In the genomic region with DNA sequence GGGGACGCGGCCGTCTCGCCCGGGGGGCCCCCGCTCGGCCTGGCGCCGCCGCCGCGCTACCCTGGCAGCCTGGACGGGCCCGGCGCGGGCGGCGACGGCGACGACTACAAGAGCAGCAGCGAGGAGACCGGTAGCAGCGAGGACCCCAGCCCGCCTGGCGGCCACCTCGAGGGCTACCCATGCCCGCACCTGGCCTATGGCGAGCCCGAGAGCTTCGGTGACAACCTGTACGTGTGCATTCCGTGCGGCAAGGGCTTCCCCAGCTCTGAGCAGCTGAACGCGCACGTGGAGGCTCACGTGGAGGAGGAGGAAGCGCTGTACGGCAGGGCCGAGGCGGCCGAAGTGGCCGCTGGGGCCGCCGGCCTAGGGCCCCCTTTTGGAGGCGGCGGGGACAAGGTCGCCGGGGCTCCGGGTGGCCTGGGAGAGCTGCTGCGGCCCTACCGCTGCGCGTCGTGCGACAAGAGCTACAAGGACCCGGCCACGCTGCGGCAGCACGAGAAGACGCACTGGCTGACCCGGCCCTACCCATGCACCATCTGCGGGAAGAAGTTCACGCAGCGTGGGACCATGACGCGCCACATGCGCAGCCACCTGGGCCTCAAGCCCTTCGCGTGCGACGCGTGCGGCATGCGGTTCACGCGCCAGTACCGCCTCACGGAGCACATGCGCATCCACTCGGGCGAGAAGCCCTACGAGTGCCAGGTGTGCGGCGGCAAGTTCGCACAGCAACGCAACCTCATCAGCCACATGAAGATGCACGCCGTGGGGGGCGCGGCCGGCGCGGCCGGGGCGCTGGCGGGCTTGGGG, we compare ENCODE assay signal across 9 cellular contexts. TPM values are rescaled to one million over a fixed set of nuclear protein-coding genes. Genes with fewer than 3 reads are reported as not detected.
DNase-seq lines count a peak whose midpoint lies in the region; ATAC-seq and TF ChIP-seq lines count a peak whose summit lies in the region.
"Had no signal": no experiment of that assay in that cellular context is flagged by ENCODE, and none has a peak within 500 bp of the region (broad histone marks: within the 10 kb centered on the region; RNA-seq: fewer than 3 reads in every experiment).

No MANE protein-coding gene starts in this region.

- peak overlapping the region; percentile 92 for H2AK5ac ChIP-seq in IMR-90 (ENCODE audit: low read depth, low read length)

- peak overlapping the region; percentile 85 for H4K5ac ChIP-seq in IMR-90 (ENCODE audit: low read depth, low read length)

- H3K9me3 ChIP-seq in CD8-positive, alpha-beta T cell (ENCODE audit: low read length), result no peaks in the 10 kb centered on the region
- H3K9me3 ChIP-seq in IMR-90 (ENCODE audit: control insufficient read depth, insufficient read depth, low read length) (no peaks in the 10 kb centered on the region), esophagus (ENCODE audit: control insufficient read depth in 2 of 2, insufficient read depth in 1 of 2, low read depth in 1 of 2, low read length in 1 of 2) (no peaks in the 10 kb centered on the region)

- H4K20me1 ChIP-seq in IMR-90 (ENCODE audit: insufficient read depth, low read length), result peaks cover 30% of the 10 kb centered on the region

- peaks cover 26% of the 10 kb centered on the region for H3K36me3 Mint-ChIP-seq in CD8-positive, alpha-beta T cell

- POLR2A ChIA-PET in CD8-positive, alpha-beta T cell (lab: Charles Lee), result interaction anchor here (1.3 to 1.6 kb wide), 3 partner anchors 31 to 202 kb away, joined by 3 to 5 read pairs (median 5); no protein-coding TSS in a partner anchor
- POLR2A ChIA-PET in IMR-90 (lab: Charles Lee; ENCODE audit: unreplicated experiment), result no interaction called here

- no peak overlapping the region for H3K27ac Mint-ChIP-seq in CD8-positive, alpha-beta T cell

- no peak overlapping the region for H3K4me3 ChIP-seq in CD8-positive, alpha-beta T cell (ENCODE audit: low read depth, low read length)
- H3K4me3 ChIP-seq in IMR-90 (ENCODE audit: insufficient read depth, low read depth, low read length) (peak overlapping the region; percentile 75), esophagus (ENCODE audit: low read depth in 1 of 2, low read length in 2 of 2) (peak overlapping the region; percentile 28 to 53)

- peak overlapping the region; percentile 43; the same call in 1 of the 2 replicates for H3K56ac ChIP-seq in IMR-90 (ENCODE audit: extremely low read depth, insufficient read depth, low read length)

- no TSS peak for BruUV-seq in IMR-90 (replicated peaks; lab: Mats Ljungman, UMichigan)

- peak overlapping the region; percentile 53; the same call in 1 of the 2 replicates for H3K18ac ChIP-seq in IMR-90 (ENCODE audit: low read depth, low read length)

- in situ Hi-C loops in IMR-90 (cut with MboI; ENCODE audit: low sequenced_read_pairs), result no loop called here

- H3K4me1 Mint-ChIP-seq in CD8-positive, alpha-beta T cell (ENCODE audit: low read depth), result peaks cover 26% of the 10 kb centered on the region

- ATAC-seq in CD8-positive, alpha-beta T cell, result no peak
- ATAC-seq in IMR-90 (ENCODE audit: low read depth), result no peak
- no peak for ATAC-seq in GM18909 (IDR thresholded peaks at IDR 0.05; ENCODE audit: poor library complexity, unreplicated experiment)

- dilution Hi-C loops in IMR-90 (cut with HindIII; ENCODE audit: low sequenced_read_pairs, unreplicated experiment), result no loop called here

- H2BK5ac ChIP-seq in IMR-90 (ENCODE audit: low read depth, low read length, poor library complexity, severe bottlenecking), result peak overlapping the region; percentile 95

- no peak for TF ChIP-seq RAD21 in IMR-90 (IDR thresholded peaks at IDR 0.05; ENCODE audit: low read length)

- peak overlapping the region; percentile 84 for H3K9ac ChIP-seq in IMR-90 (ENCODE audit: low read depth, low read length)

- no peak overlapping the region for H2BK20ac ChIP-seq in IMR-90 (ENCODE audit: low read depth, low read length)

- H2BK15ac ChIP-seq in IMR-90 (ENCODE audit: low read depth, low read length), result no peak overlapping the region; the same call in 2 of the 3 replicates

- peak overlapping the region; percentile 90 for H3K23ac ChIP-seq in IMR-90 (ENCODE audit: low read depth, low read length)

- peak overlapping the region; percentile 71 for H2BK120ac ChIP-seq in IMR-90 (ENCODE audit: low read depth, low read length)

- TF ChIP-seq CTCF in CD8-positive, alpha-beta T cell (IDR thresholded peaks at IDR 0.05), result no peak
- no peak for TF ChIP-seq CTCF in IMR-90 (conservative IDR thresholded peaks at IDR 0.05; ENCODE audit: low read depth, low read length)
- no peak for TF ChIP-seq CTCF in GM10266 (IDR thresholded peaks at IDR 0.05; ENCODE audit: control insufficient read depth, insufficient read depth, low read depth, missing control alignments)

- peak overlapping the region; percentile 15 for H3K4me3 Mint-ChIP-seq in CD8-positive, alpha-beta T cell
- H3K4me3 Mint-ChIP-seq: central memory CD8-positive, alpha-beta T cell had no signal

- intact Hi-C loops in CD8-positive, alpha-beta T cell (cut with DNase I, micrococcal nuclease), result loop anchor here in 1 of 2 experiments (5.0 kb wide), 1 partner anchor 109 kb away; no protein-coding TSS in a partner anchor
- intact Hi-C loops in IMR-90 (cut with micrococcal nuclease) (no loop called here), posterior vena cava (cut with DNase I) (loop anchor here in 1 of 2 donors (5.0 kb wide), 1 partner anchor 34 kb away; no protein-coding TSS in a partner anchor)

- no peak overlapping the region for H3K27ac ChIP-seq in CD8-positive, alpha-beta T cell (ENCODE audit: low read depth, low read length)
- H3K27ac ChIP-seq in IMR-90 (ENCODE audit: insufficient read depth, low read length) (peak overlapping the region; percentile 98), esophagus (ENCODE audit: low read depth in 2 of 2, low read length in 1 of 2) (peak overlapping the region; percentile 46 to 69)

- H2AFZ ChIP-seq in IMR-90 (replicated peaks; ENCODE audit: low read length, poor library complexity), result peak overlapping the region; percentile 77

- H3K9me3 Mint-ChIP-seq in CD8-positive, alpha-beta T cell, result no peaks in the 10 kb centered on the region
- H3K9me3 Mint-ChIP-seq: central memory CD8-positive, alpha-beta T cell had no signal

- H3K27me3 ChIP-seq in CD8-positive, alpha-beta T cell (ENCODE audit: insufficient read depth, low read length), result no peaks in the 10 kb centered on the region
- no peaks in the 10 kb centered on the region for H3K27me3 ChIP-seq in IMR-90 (ENCODE audit: control insufficient read depth, insufficient read depth, low read length)
- H3K27me3 ChIP-seq in esophagus (ENCODE audit: control insufficient read depth in 1 of 2, insufficient read depth in 2 of 2, low read length in 2 of 2), result no peaks in the 10 kb centered on the region

- CTCF ChIA-PET in CD8-positive, alpha-beta T cell (lab: Charles Lee), result interaction anchor here (0.7 to 8.5 kb wide), 27 partner anchors 8 to 408 kb away, joined by 3 to 240 read pairs (median 4); a partner anchor contains a TSS
- CTCF ChIA-PET in IMR-90 (lab: Yijun Ruan, JAX), result interaction anchor here (0.7 to 6.3 kb wide), 8 partner anchors 10 to 225 kb away, joined by 3 to 57 read pairs (median 4); no protein-coding TSS in a partner anchor

- peak overlapping the region; percentile 82 for H3K4me2 ChIP-seq in IMR-90 (ENCODE audit: low read depth, low read length)

- H3K14ac ChIP-seq in IMR-90 (replicated peaks; ENCODE audit: low read depth, low read length), result peak overlapping the region; percentile 53

- H3K4me1 ChIP-seq in CD8-positive, alpha-beta T cell (ENCODE audit: insufficient read depth, low read length), result peaks cover 46% of the 10 kb centered on the region
- H3K4me1 ChIP-seq in IMR-90 (ENCODE audit: control insufficient read depth, insufficient read depth, low read length), result peaks cover 45% of the 10 kb centered on the region
- peaks cover 6 to 30% of the 10 kb centered on the region in 2 donors for H3K4me1 ChIP-seq in esophagus (ENCODE audit: control insufficient read depth in 2 of 2, insufficient read depth in 2 of 2, low read length in 1 of 2)

- peak overlapping the region; percentile 64 to 75 for H4K8ac ChIP-seq in IMR-90 (ENCODE audit: low read depth in 2 of 2, low read length in 2 of 2)

- WGBS in IMR-90 (ENCODE audit: extremely low coverage in 2 of 2, insufficient read length in 1 of 2), 2 experiments, result 39% methylated on average over 76 of the region's 98 CpGs; no CpG with 5 or more reads in 1 of the 2 experiments
- 29 to 45% methylated on average over 95 to 98 of the region's 98 CpGs for WGBS in esophagus, 2 donors

- peaks cover 5% of the 10 kb centered on the region for H3K36me3 ChIP-seq in CD8-positive, alpha-beta T cell (ENCODE audit: insufficient read depth, low read length)
- H3K36me3 ChIP-seq in IMR-90 (ENCODE audit: control insufficient read depth, insufficient read depth, low read length) (peaks cover 46% of the 10 kb centered on the region), esophagus (ENCODE audit: control insufficient read depth in 2 of 2, insufficient read depth in 2 of 2, low read length in 1 of 2) (peaks cover 5 to 16% of the 10 kb centered on the region in 2 donors)

- peaks cover 13 to 51% of the 10 kb centered on the region in 2 experiments for H3K79me1 ChIP-seq in IMR-90 (ENCODE audit: low read depth in 1 of 2, low read length in 2 of 2)

- peak overlapping the region; percentile 70; the same call in 1 of the 2 replicates for H4K91ac ChIP-seq in IMR-90 (ENCODE audit: insufficient read depth, low read depth, low read length)

- TF ChIP-seq POLR2A in IMR-90 (IDR thresholded peaks at IDR 0.05; ENCODE audit: low read depth, low read length), result no peak

- H2AK9ac ChIP-seq in IMR-90 (replicated peaks; ENCODE audit: low read depth, low read length, poor library complexity), result peak overlapping the region; percentile 68

- peaks cover 19% of the 10 kb centered on the region for H3K27me3 Mint-ChIP-seq in CD8-positive, alpha-beta T cell (ENCODE audit: low read depth)
- H3K27me3 Mint-ChIP-seq: central memory CD8-positive, alpha-beta T cell had no signal

- H3K9me1 ChIP-seq in IMR-90 (ENCODE audit: insufficient read depth, low read length), result 0 out of 2 replicates have a peak, but pooled peaks cover 7% of the 10 kb centered on the region

- peak overlapping the region; percentile 81 for H3K4ac ChIP-seq in IMR-90 (ENCODE audit: low read depth, low read length)

- DNase-seq in CD8-positive, alpha-beta T cell, result peak in 1 of 7 experiments; percentile 23
- peak; percentile 49 for DNase-seq in IMR-90
- peak; percentile 83 for DNase-seq in posterior vena cava (ENCODE audit: low spot score)
- DNase-seq in stimulated activated CD4-positive, alpha-beta T cell treated with anti-CD3 and anti-CD28 coated beads, Interleukin-15, amount 100 ng/mL, for 24 hours, result no peak
- DNase-seq in HuH-7 (ENCODE audit: low spot score), result no peak
- no peak for DNase-seq in GM10266 (ENCODE audit: extremely low spot score)

RNA-seq across cellular contexts. Expression of a gene that starts 3.0 kb away (rescaled TPM):
- total RNA-seq in CD8-positive, alpha-beta T cell, result 10 to 100 TPM; 12.1 to 13.0 TPM
- total RNA-seq in IMR-90 (2012; rRNA removed) (10.0 and 10.4 TPM in 2 replicates), posterior vena cava (10 to 100 TPM; 41.3 to 64.2 TPM)
- polyA plus RNA-seq in IMR-90 (2012; rRNA removed) (23.0 and 30.9 TPM in 2 replicates), esophagus (1 to 10 TPM; 1.4 to 1.6 TPM)
- polyA plus RNA-seq in IMR-90 (2012; cell fraction: cytosol; rRNA removed), result 17.8 and 60.2 TPM in 2 replicates
- polyA plus RNA-seq in IMR-90 (2012; cell fraction: nucleus; rRNA removed; ENCODE audit: low replicate concordance), result 69.0 and 122 TPM in 2 replicates

RNA-seq across cellular contexts. Expression of a gene that starts 16.1 kb away (rescaled TPM):
- 10 to 100 TPM; 38.7 to 48.2 TPM for total RNA-seq in CD8-positive, alpha-beta T cell
- 38.7 and 42.2 TPM in 2 replicates for total RNA-seq in IMR-90 (2012; rRNA removed)
- 46.9 and 52.6 TPM in 2 replicates for polyA plus RNA-seq in IMR-90 (2012; rRNA removed)
- polyA plus RNA-seq in IMR-90 (2012; cell fraction: cytosol; rRNA removed), result 40.4 and 50.0 TPM in 2 replicates
- 23.2 and 26.2 TPM in 2 replicates for polyA plus RNA-seq in IMR-90 (2012; cell fraction: nucleus; rRNA removed; ENCODE audit: low replicate concordance)
- polyA plus RNA-seq in esophagus, result 10 to 100 TPM; 38.4 to 55.6 TPM
- total RNA-seq in posterior vena cava, result 10 to 100 TPM; 17.4 to 21.2 TPM

RNA-seq across cellular contexts. Expression of a gene that starts 28.0 kb away (rescaled TPM):
- total RNA-seq in CD8-positive, alpha-beta T cell, result 100 to 1,000 TPM; 128 to 149 TPM
- 20.6 and 24.4 TPM in 2 replicates for total RNA-seq in IMR-90 (2012; rRNA removed)
- polyA plus RNA-seq in IMR-90 (2012; rRNA removed), result 49.9 and 51.9 TPM in 2 replicates
- polyA plus RNA-seq in IMR-90 (2012; cell fraction: cytosol; rRNA removed), result 31.8 and 38.7 TPM in 2 replicates
- 153 and 299 TPM in 2 replicates for polyA plus RNA-seq in IMR-90 (2012; cell fraction: nucleus; rRNA removed; ENCODE audit: low replicate concordance)
- 10 to 100 TPM; 18.8 to 21.0 TPM for polyA plus RNA-seq in esophagus
- total RNA-seq in posterior vena cava, result 10 to 100 TPM; 26.5 to 27.9 TPM

RNA-seq across cellular contexts. Expression of a gene that starts 32.8 kb away (rescaled TPM):
- total RNA-seq in CD8-positive, alpha-beta T cell, result not detected
- total RNA-seq in IMR-90 (2012; rRNA removed) (under 0.01 TPM in 2 replicates), posterior vena cava (1 to 10 TPM; 1.3 to 4.3 TPM)
- polyA plus RNA-seq in IMR-90 (2012; rRNA removed) (0.03 and 0.04 TPM in 2 replicates), esophagus (1 to 10 TPM in 1 of 2 donors, under 1 TPM in 1; 0.89 to 2.0 TPM)
- polyA plus RNA-seq in IMR-90 (2012; cell fraction: cytosol; rRNA removed), result 0.07 TPM in 1 of 2 replicates, not detected in the other
- polyA plus RNA-seq in IMR-90 (2012; cell fraction: nucleus; rRNA removed; ENCODE audit: low replicate concordance), result 0.03 TPM in 1 of 2 replicates, not detected in the other

Comparison
In these comparisons a context has a peak if more than half of its experiments do, and no peak if none do; other contexts are left out.
1. DNase-seq: peak in IMR-90 (single experiment) and posterior vena cava (single experiment); none in stimulated activated CD4-positive, alpha-beta T cell treated with anti-CD3 and anti-CD28 coated beads, Interleukin-15, amount 100 ng/mL, for 24 hours (single experiment), HuH-7 (single experiment) and GM10266 (single experiment).